20 cellular contexts compared by ENCODE assay signal in the genomic region with DNA sequence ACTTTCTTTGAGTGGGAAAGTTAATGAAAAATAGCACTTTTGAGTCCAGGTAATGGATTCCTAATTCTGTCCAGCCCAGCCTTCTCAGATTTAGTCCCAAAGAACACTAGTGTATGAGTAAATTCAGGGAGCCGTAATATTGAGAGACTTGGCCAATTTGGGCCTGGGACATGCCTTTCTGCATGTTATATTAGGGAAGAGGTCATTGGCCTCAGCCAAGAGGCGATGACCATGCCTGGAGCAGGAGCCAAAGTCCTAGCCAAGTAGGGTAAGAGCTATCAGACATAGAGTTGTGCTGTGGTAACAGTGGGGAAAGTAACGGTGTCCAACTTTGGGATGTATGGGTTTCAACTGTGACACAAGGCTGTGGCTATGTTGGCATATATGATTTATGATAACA.
"Had no signal": no experiment of that assay in that cellular context is flagged by ENCODE, and none has a peak within 500 bp of the region (broad histone marks: within the 10 kb centered on the region; RNA-seq: fewer than 3 reads in every experiment).

No MANE protein-coding gene starts in this region.

- H3K9me3 ChIP-seq: esophagus muscularis mucosa, gastroesophageal sphincter, heart left ventricle, lower lobe of right lung, mucosa of descending colon had no signal

- H3K27ac ChIP-seq: coronary artery, dorsolateral prefrontal cortex, esophagus muscularis mucosa, foreskin keratinocyte, gastroesophageal sphincter, heart left ventricle, hepatocyte, left lung, lower lobe of right lung had no signal

- H3K4me1 ChIP-seq: esophagus muscularis mucosa, foreskin keratinocyte, gastroesophageal sphincter, heart left ventricle, left lung, lower lobe of right lung had no signal

- DNase-seq: dermis blood vessel endothelial cell; dorsolateral prefrontal cortex; effector CD4-positive, alpha-beta T cell; effector memory CD4-positive, alpha-beta T cell; foreskin keratinocyte; hypothalamus; immature natural killer cell; islet precursor cell; kidney; kidney glomerular epithelial cell; left colon; left lung; lower lobe of right lung; mesenchymal stem cell; mucosa of descending colon had no signal

- H2AFZ ChIP-seq: hepatocyte had no signal

- H3K79me2 ChIP-seq: hepatocyte had no signal

- H3K4me3 ChIP-seq: coronary artery, dorsolateral prefrontal cortex, esophagus muscularis mucosa, gastroesophageal sphincter, heart left ventricle, hepatocyte, left lung, lower lobe of right lung, mucosa of descending colon had no signal

- H3K27me3 ChIP-seq: dorsolateral prefrontal cortex, esophagus muscularis mucosa, foreskin keratinocyte, gastroesophageal sphincter, heart left ventricle, hepatocyte, left lung had no signal

- H3K4me2 ChIP-seq: hepatocyte had no signal

- H3K36me3 ChIP-seq: esophagus muscularis mucosa, gastroesophageal sphincter, heart left ventricle, left lung, lower lobe of right lung had no signal

- ATAC-seq: foreskin keratinocyte, gastroesophageal sphincter, heart left ventricle, left colon, left lung, lower lobe of right lung, mucosa of descending colon had no signal
